1 cellular context compared by ENCODE assay signal in the genomic region with DNA sequence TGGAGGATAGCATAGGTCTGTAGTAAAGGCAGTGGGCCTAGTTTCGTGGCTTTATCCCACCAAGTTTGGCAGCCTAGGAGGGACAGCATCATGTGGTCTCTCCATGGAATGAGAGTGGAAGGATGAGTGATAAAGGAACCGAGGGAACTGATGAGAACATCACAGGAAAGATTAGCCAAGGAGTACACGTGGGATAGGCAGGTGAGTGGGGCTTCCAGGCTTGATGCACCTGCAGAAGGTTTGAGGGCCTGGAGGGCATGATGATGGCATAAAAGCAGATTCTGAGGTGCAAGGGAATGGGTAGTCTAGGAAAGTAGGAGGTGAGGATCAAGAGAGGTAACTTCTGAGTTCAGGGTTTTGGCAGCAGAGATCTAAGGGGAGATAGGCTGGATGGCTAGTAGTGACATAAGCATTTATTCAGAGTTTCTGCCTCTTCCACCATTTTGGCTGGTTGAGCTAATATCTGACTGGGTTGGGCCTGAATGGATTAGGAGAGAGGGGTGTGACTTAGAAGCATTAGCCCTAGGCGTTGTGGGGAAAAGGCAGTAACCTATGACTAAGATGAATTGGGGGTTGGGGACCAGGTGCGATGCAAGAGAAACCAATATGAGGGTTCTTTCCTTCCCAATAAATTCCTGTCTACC.
TF ChIP-seq lines count a peak whose summit lies in the region.

No MANE protein-coding gene starts in this region.

TF ChIP-seq in K562, 482 proteins besides CTCF, POLR2A, EP300 and RAD21 (continued from another document and continues in another):
- no peak for TF ChIP-seq ZNF395 (CRISPR knock-in tag; IDR thresholded peaks at IDR 0.05)
- 0 out of 2 replicates have a peak, but pooled peaks have one; percentile 34 for TF ChIP-seq ELF2 (CRISPR knock-in tag; IDR thresholded peaks at IDR 0.05)
- TF ChIP-seq ZSCAN32 (CRISPR knock-in tag; IDR thresholded peaks at IDR 0.05): no peak
- peak; percentile 42 for TF ChIP-seq GATA2 (CRISPR knock-in tag; IDR thresholded peaks at IDR 0.05)
- peak; percentile 33; the same call in 1 of the 2 replicates for TF ChIP-seq ZNF316 (IDR thresholded peaks at IDR 0.05)
- TF ChIP-seq ZNF668 (CRISPR knock-in tag; IDR thresholded peaks at IDR 0.05): no peak
- TF ChIP-seq MYNN (IDR thresholded peaks at IDR 0.05): no peak
- no peak for TF ChIP-seq MYNN (CRISPR knock-in tag; IDR thresholded peaks at IDR 0.05)
- no peak for TF ChIP-seq ZNF280B (CRISPR knock-in tag; IDR thresholded peaks at IDR 0.05)
- no peak for TF ChIP-seq TARDBP (IDR thresholded peaks at IDR 0.05)
- no peak for TF ChIP-seq ZNF232 (CRISPR knock-in tag; IDR thresholded peaks at IDR 0.05)
- TF ChIP-seq ADNP (tag; IDR thresholded peaks at IDR 0.05): no peak
- TF ChIP-seq, protein P1, sequence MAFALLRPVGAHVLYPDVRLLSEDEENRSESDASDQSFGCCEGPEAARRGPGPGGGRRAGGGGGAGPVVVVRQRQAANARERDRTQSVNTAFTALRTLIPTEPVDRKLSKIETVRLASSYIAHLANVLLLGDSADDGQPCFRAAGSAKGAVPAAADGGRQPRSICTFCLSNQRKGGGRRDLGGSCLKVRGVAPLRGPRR (CRISPR knock-in tag; IDR thresholded peaks at IDR 0.05): no peak
- no peak for TF ChIP-seq BRD4 (IDR thresholded peaks at IDR 0.05)
- no peak for TF ChIP-seq TRIM24 (IDR thresholded peaks at IDR 0.05)
- TF ChIP-seq ZFP30 (CRISPR knock-in tag; IDR thresholded peaks at IDR 0.05; ENCODE audit: borderline replicate concordance): no peak
- TF ChIP-seq CTBP1 (IDR thresholded peaks at IDR 0.05; ENCODE audit: borderline replicate concordance): peak; percentile 49; the same call in 1 of the 2 replicates
- no peak for TF ChIP-seq ZNF507 (tag; conservative IDR thresholded peaks at IDR 0.05)
- no peak for TF ChIP-seq NCOR1 (IDR thresholded peaks at IDR 0.05)
- TF ChIP-seq CEBPB (tag; IDR thresholded peaks at IDR 0.05): no peak
- no peak for TF ChIP-seq MEF2D (tag; conservative IDR thresholded peaks at IDR 0.05; ENCODE audit: low read depth)
- no peak for TF ChIP-seq ZBTB40 (IDR thresholded peaks at IDR 0.05)
- no peak for TF ChIP-seq ZBTB40 (CRISPR knock-in tag; IDR thresholded peaks at IDR 0.05)
- no peak for TF ChIP-seq SLC30A9 (CRISPR knock-in tag; IDR thresholded peaks at IDR 0.05)
- TF ChIP-seq, protein P2, sequence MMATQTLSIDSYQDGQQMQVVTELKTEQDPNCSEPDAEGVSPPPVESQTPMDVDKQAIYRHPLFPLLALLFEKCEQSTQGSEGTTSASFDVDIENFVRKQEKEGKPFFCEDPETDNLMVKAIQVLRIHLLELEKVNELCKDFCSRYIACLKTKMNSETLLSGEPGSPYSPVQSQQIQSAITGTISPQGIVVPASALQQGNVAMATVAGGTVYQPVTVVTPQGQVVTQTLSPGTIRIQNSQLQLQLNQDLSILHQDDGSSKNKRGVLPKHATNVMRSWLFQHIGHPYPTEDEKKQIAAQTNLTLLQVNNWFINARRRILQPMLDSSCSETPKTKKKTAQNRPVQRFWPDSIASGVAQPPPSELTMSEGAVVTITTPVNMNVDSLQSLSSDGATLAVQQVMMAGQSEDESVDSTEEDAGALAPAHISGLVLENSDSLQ (IDR thresholded peaks at IDR 0.05): peak; percentile 38; the same call in 1 of the 2 replicates
- TF ChIP-seq ZFP36 (IDR thresholded peaks at IDR 0.05; ENCODE audit: low read depth, low read length, partially characterized antibody): no peak
- no peak for TF ChIP-seq HDAC8 (tag; IDR thresholded peaks at IDR 0.05)
- TF ChIP-seq YY1 (IDR thresholded peaks at IDR 0.05; ENCODE audit: borderline replicate concordance in 1 of 3, control insufficient read depth in 1 of 3, extremely low read depth in 1 of 3, insufficient read depth in 3 of 3, insufficient read length in 1 of 3, insufficient replicate concordance in 2 of 3, low read depth in 1 of 3, low read length in 2 of 3): peak in 1 of 3 experiments; percentile 64
- TF ChIP-seq, protein P3, sequence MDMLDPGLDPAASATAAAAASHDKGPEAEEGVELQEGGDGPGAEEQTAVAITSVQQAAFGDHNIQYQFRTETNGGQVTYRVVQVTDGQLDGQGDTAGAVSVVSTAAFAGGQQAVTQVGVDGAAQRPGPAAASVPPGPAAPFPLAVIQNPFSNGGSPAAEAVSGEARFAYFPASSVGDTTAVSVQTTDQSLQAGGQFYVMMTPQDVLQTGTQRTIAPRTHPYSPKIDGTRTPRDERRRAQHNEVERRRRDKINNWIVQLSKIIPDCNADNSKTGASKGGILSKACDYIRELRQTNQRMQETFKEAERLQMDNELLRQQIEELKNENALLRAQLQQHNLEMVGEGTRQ (CRISPR knock-in tag; IDR thresholded peaks at IDR 0.05): no peak
- TF ChIP-seq CBX5 (IDR thresholded peaks at IDR 0.05; ENCODE audit: borderline replicate concordance, low read depth): no peak
- no peak for TF ChIP-seq FOS (IDR thresholded peaks at IDR 0.05; ENCODE audit: extremely low read depth, insufficient read length)
- TF ChIP-seq NFE2 (IDR thresholded peaks at IDR 0.05; ENCODE audit: low read depth): peak; percentile 17
- TF ChIP-seq NCOA6 (IDR thresholded peaks at IDR 0.05): no peak
- TF ChIP-seq DPF2 (IDR thresholded peaks at IDR 0.05): peak; percentile 43
- no peak for TF ChIP-seq EP400 (IDR thresholded peaks at IDR 0.05)
- TF ChIP-seq ZEB2 (IDR thresholded peaks at IDR 0.05): peak; percentile 54; the same call in 1 of the 2 replicates
- TF ChIP-seq ZHX1 (conservative IDR thresholded peaks at IDR 0.05; ENCODE audit: low read length): no peak
- no peak for TF ChIP-seq ZNF347 (CRISPR knock-in tag; IDR thresholded peaks at IDR 0.05; ENCODE audit: low read depth)
- TF ChIP-seq HDGF (IDR thresholded peaks at IDR 0.05): 0 out of 2 replicates have a peak, but pooled peaks have one; percentile 28
- TF ChIP-seq ZNF174 (CRISPR knock-in tag; IDR thresholded peaks at IDR 0.05): no peak
- no peak for TF ChIP-seq SMARCA5 (IDR thresholded peaks at IDR 0.05)
- no peak for TF ChIP-seq MCM7 (IDR thresholded peaks at IDR 0.05)
- no peak for TF ChIP-seq ZNF3 (CRISPR knock-in tag; IDR thresholded peaks at IDR 0.05)
- no peak for TF ChIP-seq ZBTB5 (IDR thresholded peaks at IDR 0.05)
- no peak for TF ChIP-seq MCM2 (IDR thresholded peaks at IDR 0.05; ENCODE audit: low read depth)
